8 cellular contexts compared by ENCODE assay signal in the genomic region with DNA sequence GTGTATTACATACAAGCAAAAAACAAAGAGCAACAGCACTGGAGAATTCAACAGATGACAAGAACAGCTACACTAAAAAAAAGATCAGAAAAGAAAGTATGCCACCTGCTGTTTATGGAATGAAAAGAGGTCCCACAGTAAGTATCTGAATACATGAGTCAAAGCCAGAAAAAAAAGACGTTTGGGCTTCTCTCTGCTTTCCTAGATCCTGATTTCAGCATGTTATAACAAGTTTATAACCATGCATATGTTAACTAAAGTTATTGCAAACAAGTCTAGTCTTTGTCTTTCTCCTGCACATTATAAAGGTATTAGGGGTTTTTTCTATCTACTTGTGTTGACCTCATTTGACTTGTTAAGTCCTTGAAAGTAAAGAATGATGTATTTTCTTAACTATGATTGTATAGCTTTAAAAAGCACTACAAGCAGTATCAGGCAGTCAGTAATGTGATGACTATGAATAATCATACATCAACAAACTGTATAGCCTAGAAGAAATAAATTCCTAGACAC.
DNase-seq lines count a peak whose midpoint lies in the region; ATAC-seq and TF ChIP-seq lines count a peak whose summit lies in the region.

No MANE protein-coding gene starts in this region.

- DNase-seq in NCI-H510A treated with DMSO at 0.1 percent for 48 hours (lab: John Stamatoyannopoulos, UW) (peak; percentile 28), NCI-H510A (lab: John Stamatoyannopoulos, UW) (no peak), GM23248 (peak; percentile 87), LoVo (ENCODE audit: low spot score) (peak; percentile 53), right cardiac atrium (no peak), stomach (no peak)
- no peak for DNase-seq in activated CD8-positive, alpha-beta T cell treated with anti-CD3 and anti-CD28 coated beads for 36 hours
- DNase-seq in activated CD8-positive, alpha-beta memory T cell treated with anti-CD3 and anti-CD28 coated beads, Interleukin-2, amount 50 U/mL, for 48 hours, result no peak

- H4K20me1 ChIP-seq in GM23248 (ENCODE audit: insufficient read depth), result no peaks in the 10 kb centered on the region

- H3K79me2 ChIP-seq in GM23248 (ENCODE audit: insufficient read depth), result peaks cover 12% of the 10 kb centered on the region

- TF ChIP-seq CTCF in activated CD8-positive, alpha-beta T cell treated with anti-CD3 and anti-CD28 coated beads for 36 hours (IDR thresholded peaks at IDR 0.05), result peak; percentile 42
- TF ChIP-seq CTCF in stomach (IDR thresholded peaks at IDR 0.05), result peak in 5 of 7 experiments; percentile 27 to 76 (median 50)

- peaks cover 23% of the 10 kb centered on the region for H3K36me3 Mint-ChIP-seq in activated CD8-positive, alpha-beta T cell treated with anti-CD3 and anti-CD28 coated beads for 36 hours (ENCODE audit: low read depth)

- no peak for TF ChIP-seq EP300 in stomach (IDR thresholded peaks at IDR 0.05)

- H3K4me3 ChIP-seq in GM23248, result no peak overlapping the region
- no peak overlapping the region for H3K4me3 ChIP-seq in right cardiac atrium (ENCODE audit: low read length)
- no peak overlapping the region for H3K4me3 ChIP-seq in stomach

- H3K9ac ChIP-seq in GM23248, result peak overlapping the region; percentile 63

- no peaks in the 10 kb centered on the region for H3K27me3 Mint-ChIP-seq in activated CD8-positive, alpha-beta T cell treated with anti-CD3 and anti-CD28 coated beads for 36 hours

- no peak for TF ChIP-seq POLR2A in stomach (IDR thresholded peaks at IDR 0.05)

- H3K9me3 ChIP-seq in GM23248 (ENCODE audit: low read depth), result no peaks in the 10 kb centered on the region
- no peaks in the 10 kb centered on the region for H3K9me3 ChIP-seq in right cardiac atrium (ENCODE audit: control insufficient read depth, low read length)
- no peaks in the 10 kb centered on the region for H3K9me3 ChIP-seq in stomach

- H3K36me3 ChIP-seq in GM23248 (ENCODE audit: low read depth), result no peaks in the 10 kb centered on the region
- H3K36me3 ChIP-seq in stomach, result no peaks in the 10 kb centered on the region

- H3K27ac Mint-ChIP-seq in activated CD8-positive, alpha-beta T cell treated with anti-CD3 and anti-CD28 coated beads for 36 hours, result peak overlapping the region; percentile 75

- H3F3A ChIP-seq in GM23248 (ENCODE audit: insufficient read depth), result peaks cover 46% of the 10 kb centered on the region

- peak overlapping the region; percentile 58 for H3K4me2 ChIP-seq in GM23248 (ENCODE audit: unreplicated experiment)

- H3K27me3 ChIP-seq in GM23248 (replicated peaks; ENCODE audit: insufficient read depth), result no peaks in the 10 kb centered on the region
- H3K27me3 ChIP-seq in right cardiac atrium (ENCODE audit: control insufficient read depth, insufficient read depth), result no peaks in the 10 kb centered on the region
- H3K27me3 ChIP-seq in stomach, result no peaks in the 10 kb centered on the region

- CTCF ChIA-PET in activated CD8-positive, alpha-beta T cell treated with anti-CD3 and anti-CD28 coated beads for 36 hours (lab: Charles Lee), result interaction anchor here (0.7 to 3.7 kb wide), 9 partner anchors 16 to 764 kb away, joined by 3 to 35 read pairs (median 9); no protein-coding TSS in a partner anchor

- in situ Hi-C loops in GM23248 (cut with MboI), result loop anchor here (10.0 kb wide), 1 partner anchor 183 kb away; no protein-coding TSS in a partner anchor

- POLR2A ChIA-PET in activated CD8-positive, alpha-beta T cell treated with anti-CD3 and anti-CD28 coated beads for 36 hours (lab: Charles Lee), result interaction anchor here (0.6 kb wide), 1 partner anchor 497 kb away, joined by 3 read pairs; no protein-coding TSS in a partner anchor

- H3K4me1 Mint-ChIP-seq in activated CD8-positive, alpha-beta T cell treated with anti-CD3 and anti-CD28 coated beads for 36 hours (ENCODE audit: low read depth), result peaks cover 62% of the 10 kb centered on the region

- H3K9me2 ChIP-seq in GM23248 (ENCODE audit: insufficient read depth), result no peaks in the 10 kb centered on the region

- peak overlapping the region; percentile 46 for H2AFZ ChIP-seq in GM23248

- ATAC-seq in activated CD8-positive, alpha-beta T cell treated with anti-CD3 and anti-CD28 coated beads for 36 hours, result peak; percentile 65
- ATAC-seq in right cardiac atrium, result peak; percentile 59 to 70

- intact Hi-C loops in activated CD8-positive, alpha-beta T cell treated with anti-CD3 and anti-CD28 coated beads for 36 hours (cut with micrococcal nuclease), result loop anchor here (5.0 kb wide), 3 partner anchors 124 to 171 kb away; no protein-coding TSS in a partner anchor
- intact Hi-C loops in right cardiac atrium (cut with DNase I) (loop anchor here in 2 of 4 donors (5.0 to 10.0 kb wide), 3 partner anchors 171 to 763 kb away; no protein-coding TSS in a partner anchor), stomach (cut with DNase I; ENCODE audit: low total_unique reads) (no loop called here)

- WGBS in GM23248 (ENCODE audit: low coverage in 1 of 2, low lambda C conversion rate in 2 of 2, missing lambda C conversion rate in 2 of 2), 2 experiments, result 0 to 2% methylated on average over 1 of the region's 1 CpG
- 4% methylated on average over 1 of the region's 1 CpG for WGBS in right cardiac atrium
- WGBS in stomach, 5 donors, result 0 to 4% (median 0%) methylated on average over 1 of the region's 1 CpG

- H3K4me1 ChIP-seq in GM23248 (ENCODE audit: insufficient read depth), result peaks cover 41% of the 10 kb centered on the region
- H3K4me1 ChIP-seq in right cardiac atrium (ENCODE audit: control insufficient read depth, insufficient read depth, low read length), result no peaks in the 10 kb centered on the region
- peaks cover 0 to 14% (median 0%) of the 10 kb centered on the region in 4 donors for H3K4me1 ChIP-seq in stomach

- H3K9me3 Mint-ChIP-seq in activated CD8-positive, alpha-beta T cell treated with anti-CD3 and anti-CD28 coated beads for 36 hours, result peaks cover 7% of the 10 kb centered on the region

- peak overlapping the region; percentile 88 for H3K27ac ChIP-seq in GM23248
- H3K27ac ChIP-seq in right cardiac atrium (ENCODE audit: low read length), result no peak overlapping the region
- H3K27ac ChIP-seq in stomach, result peak overlapping the region in 1 of 5 donors; percentile 30

- no peak overlapping the region for H3K4me3 Mint-ChIP-seq in activated CD8-positive, alpha-beta T cell treated with anti-CD3 and anti-CD28 coated beads for 36 hours

Comparison
In these comparisons a context has a peak if more than half of its experiments do, and no peak if none do; other contexts are left out.
1. DNase-seq: peak in NCI-H510A treated with DMSO at 0.1 percent for 48 hours (single experiment), GM23248 (single experiment) and LoVo (single experiment); none in NCI-H510A (single experiment), activated CD8-positive, alpha-beta T cell treated with anti-CD3 and anti-CD28 coated beads for 36 hours (single experiment), right cardiac atrium (0 of 3), stomach (single experiment) and activated CD8-positive, alpha-beta memory T cell treated with anti-CD3 and anti-CD28 coated beads, Interleukin-2, amount 50 U/mL, for 48 hours (single experiment).